ENCODE assay signal across 9 cellular contexts in genomic region chr3:143751643-143752178, GRCh38.
A peak's percentile ranks its signal among the peaks of the same experiment; 100 is the strongest.
DNase-seq lines count a peak whose midpoint lies in the region; ATAC-seq and TF ChIP-seq lines count a peak whose summit lies in the region.
"Had no signal": no experiment of that assay in that cellular context is flagged by ENCODE, and none has a peak within 500 bp of the region (broad histone marks: within the 10 kb centered on the region; RNA-seq: fewer than 3 reads in every experiment).

No MANE protein-coding gene starts in this region.

- H3K36me3 ChIP-seq in neural progenitor cell = no peaks in the 10 kb centered on the region

- H3K4me3 ChIP-seq in neural progenitor cell = no peak overlapping the region

- H4K20me1 ChIP-seq in neural progenitor cell (ENCODE audit: low read depth) = no peaks in the 10 kb centered on the region

- no peaks in the 10 kb centered on the region for H3K27me3 Mint-ChIP-seq in neural progenitor cell (ENCODE audit: insufficient read depth, low read depth)

- H3K36me3 Mint-ChIP-seq in neural progenitor cell = peaks cover 2% of the 10 kb centered on the region

- peak overlapping the region; percentile 72 for H3K27ac ChIP-seq in neural progenitor cell

- no peaks in the 10 kb centered on the region for H3K79me2 ChIP-seq in neural progenitor cell (ENCODE audit: low read depth)

- peak overlapping the region; percentile 7 for H3K4me2 ChIP-seq in neural progenitor cell

- H3F3A ChIP-seq in neural progenitor cell (ENCODE audit: low read depth) = peaks cover 18% of the 10 kb centered on the region

- peak; percentile 75 for ATAC-seq in GM18873 (IDR thresholded peaks at IDR 0.05; ENCODE audit: low FRiP score, unreplicated experiment)
- peak; percentile 84 for ATAC-seq in HG02943 (IDR thresholded peaks at IDR 0.05; ENCODE audit: low read depth, unreplicated experiment)

- no peaks in the 10 kb centered on the region for H3K9me3 ChIP-seq in neural progenitor cell (ENCODE audit: low read depth)

- H3K27me3 ChIP-seq in neural progenitor cell = no peaks in the 10 kb centered on the region

- H2AFZ ChIP-seq in neural progenitor cell (replicated peaks) = peak overlapping the region; percentile 78

- H3K4me3 Mint-ChIP-seq in neural progenitor cell = peak overlapping the region; percentile 6

- no peak for TF ChIP-seq CTCF in neural progenitor cell (IDR thresholded peaks at IDR 0.05)

- peaks cover 3% of the 10 kb centered on the region for H3K9me3 Mint-ChIP-seq in neural progenitor cell

- peaks cover 31% of the 10 kb centered on the region for H3K4me1 Mint-ChIP-seq in neural progenitor cell

- H3K27ac Mint-ChIP-seq in neural progenitor cell = peak overlapping the region; percentile 43

- peaks cover 42% of the 10 kb centered on the region for H3K4me1 ChIP-seq in neural progenitor cell

- H3K9ac ChIP-seq in neural progenitor cell = no peak overlapping the region

- peak; percentile 30 for DNase-seq in activated CD4-positive, alpha-beta T cell treated with anti-CD3 and anti-CD28 coated beads for 48 hours
- DNase-seq in neural progenitor cell (ENCODE audit: low spot score) = no peak
- DNase-seq in nucleus accumbens (lab: John Stamatoyannopoulos, UW) = no peak
- DNase-seq in NK-92 (lab: John Stamatoyannopoulos, UW; ENCODE audit: unreplicated experiment) = no peak
- DNase-seq in NCI-H345 (lab: John Stamatoyannopoulos, UW) = no peak
- DNase-seq in mesenteric fat pad (ENCODE audit: low spot score) = no peak
- DNase-seq: T1000 had no signal
